ENCODE assay signal across 6 cellular contexts in genomic region chr18:11521853-11522252, GRCh38.
"Had no signal": no experiment of that assay in that cellular context is flagged by ENCODE, and none has a peak within 500 bp of the region (broad histone marks: within the 10 kb centered on the region; RNA-seq: fewer than 3 reads in every experiment).

No MANE protein-coding gene starts in this region.

- DNase-seq: GOT3, H9, HCEC 1CT, IMR-90, KG1 had no signal

- H3K4me3 ChIP-seq: K562 had no signal

- ATAC-seq: K562 had no signal
